16 cellular contexts compared by ENCODE assay signal in genomic region chr3:105790534-105790933, GRCh38.
A peak's percentile ranks its signal among the peaks of the same experiment; 100 is the strongest.
DNase-seq lines count a peak whose midpoint lies in the region; ATAC-seq and TF ChIP-seq lines count a peak whose summit lies in the region.
"Had no signal": no experiment of that assay in that cellular context is flagged by ENCODE, and none has a peak within 500 bp of the region (broad histone marks: within the 10 kb centered on the region; RNA-seq: fewer than 3 reads in every experiment).

No MANE protein-coding gene starts in this region.

- H3K4me1 Mint-ChIP-seq in GM23338 = peaks cover 40% of the 10 kb centered on the region
- peaks cover 48% of the 10 kb centered on the region for H3K4me1 Mint-ChIP-seq in stimulated activated effector memory CD8-positive, alpha-beta T cell treated with anti-CD3 and anti-CD28 coated beads, Interleukin-12 subunit alpha, Interleukin-12 subunit beta, amount 100 ng/mL, for 72 hours

- no peaks in the 10 kb centered on the region for H3K9me2 ChIP-seq in GM23338 (ENCODE audit: insufficient read depth)

- 0 out of 2 replicates have a peak overlapping the region, but pooled peaks have one; percentile 21 for H3K27ac Mint-ChIP-seq in GM23338
- peak overlapping the region; percentile 0 for H3K27ac Mint-ChIP-seq in stimulated activated effector memory CD8-positive, alpha-beta T cell treated with anti-CD3 and anti-CD28 coated beads, Interleukin-12 subunit alpha, Interleukin-12 subunit beta, amount 100 ng/mL, for 72 hours
- H3K27ac Mint-ChIP-seq: activated CD4-positive, alpha-beta T cell treated with anti-CD3 and anti-CD28 coated beads, Interleukin-2, amount 10 ng/mL, durations not matched to agents 24 days and 14 days had no signal

- no peaks in the 10 kb centered on the region for H3F3A ChIP-seq in GM23338 (replicated peaks; ENCODE audit: low read depth)

- H3K36me3 ChIP-seq in GM23338 (ENCODE audit: insufficient read depth) = no peaks in the 10 kb centered on the region
- no peaks in the 10 kb centered on the region for H3K36me3 ChIP-seq in adipocyte (ENCODE audit: control insufficient read depth, insufficient read depth, low read length, severe bottlenecking)
- no peaks in the 10 kb centered on the region for H3K36me3 ChIP-seq in right atrium auricular region

- no peaks in the 10 kb centered on the region; the same call in 2 of the 3 replicates for H3K36me3 Mint-ChIP-seq in GM23338 (ENCODE audit: low read depth)
- peaks cover 64% of the 10 kb centered on the region for H3K36me3 Mint-ChIP-seq in stimulated activated effector memory CD8-positive, alpha-beta T cell treated with anti-CD3 and anti-CD28 coated beads, Interleukin-12 subunit alpha, Interleukin-12 subunit beta, amount 100 ng/mL, for 72 hours

- H3K27me3 Mint-ChIP-seq in GM23338 (ENCODE audit: insufficient read depth, low read depth, poor library complexity) = no peaks in the 10 kb centered on the region
- H3K27me3 Mint-ChIP-seq: activated CD4-positive, alpha-beta T cell treated with anti-CD3 and anti-CD28 coated beads, Interleukin-2, amount 10 ng/mL, durations not matched to agents 24 days and 14 days; naive thymus-derived CD4-positive, alpha-beta T cell had no signal

- H3K9ac ChIP-seq in adipocyte (ENCODE audit: low read length) = peak overlapping the region; percentile 66

- H3K4me2 ChIP-seq in GM23338 = no peak overlapping the region

- ATAC-seq in GM23338 (no peak), HG03378 (IDR thresholded peaks at IDR 0.05; ENCODE audit: unreplicated experiment) (no peak)
- no peak for ATAC-seq in stimulated activated effector memory CD8-positive, alpha-beta T cell treated with anti-CD3 and anti-CD28 coated beads, Interleukin-12 subunit alpha, Interleukin-12 subunit beta, amount 100 ng/mL, for 72 hours
- ATAC-seq: left colon; naive thymus-derived CD4-positive, alpha-beta T cell had no signal

- H2AFZ ChIP-seq in GM23338 = no peak overlapping the region

- no peak overlapping the region for H3K27ac ChIP-seq in GM23338 (ENCODE audit: low read depth)
- H3K27ac ChIP-seq in right atrium auricular region = peak overlapping the region; percentile 79 to 85

- no peak for TF ChIP-seq CTCF in GM23338 (conservative IDR thresholded peaks at IDR 0.05; ENCODE audit: low read depth in 2 of 2)
- no peak for TF ChIP-seq CTCF in right atrium auricular region (IDR thresholded peaks at IDR 0.05)
- no peak for TF ChIP-seq CTCF in GM10266 (IDR thresholded peaks at IDR 0.05; ENCODE audit: control insufficient read depth, insufficient read depth, low read depth, missing control alignments)

- H3K27me3 ChIP-seq in GM23338 (ENCODE audit: insufficient read depth) = no peaks in the 10 kb centered on the region
- no peaks in the 10 kb centered on the region for H3K27me3 ChIP-seq in adipocyte (replicated peaks; ENCODE audit: control insufficient read depth, insufficient read depth, low read length)
- no peaks in the 10 kb centered on the region for H3K27me3 ChIP-seq in right atrium auricular region

- peaks cover 70% of the 10 kb centered on the region for H3K79me2 ChIP-seq in GM23338 (replicated peaks; ENCODE audit: insufficient read depth)

- DNase-seq in GM23338 (ENCODE audit: low spot score) (no peak), adipocyte (ENCODE audit: low read depth) (no peak), right atrium auricular region (ENCODE audit: low spot score) (no peak), GM10266 (ENCODE audit: extremely low spot score) (no peak), amniotic stem cell (lab: John Stamatoyannopoulos, UW) (no peak), nucleus accumbens (lab: John Stamatoyannopoulos, UW) (no peak)
- DNase-seq in stimulated activated effector memory CD8-positive, alpha-beta T cell treated with anti-CD3 and anti-CD28 coated beads, Interleukin-12 subunit alpha, Interleukin-12 subunit beta, amount 100 ng/mL, for 72 hours (ENCODE audit: low spot score in 2 of 2) = no peak
- DNase-seq: activated CD4-positive, alpha-beta T cell treated with anti-CD3 and anti-CD28 coated beads, Interleukin-2, amount 10 ng/mL, durations not matched to agents 24 days and 14 days; anterior cingulate cortex; cortex of kidney; Kasumi-1; left colon; naive thymus-derived CD4-positive, alpha-beta T cell; NCI-H187; NCI-H510A had no signal

- H4K20me1 ChIP-seq in GM23338 (replicated peaks; ENCODE audit: insufficient read depth) = no peaks in the 10 kb centered on the region

- no peak overlapping the region for H3K4me3 Mint-ChIP-seq in GM23338
- H3K4me3 Mint-ChIP-seq in stimulated activated effector memory CD8-positive, alpha-beta T cell treated with anti-CD3 and anti-CD28 coated beads, Interleukin-12 subunit alpha, Interleukin-12 subunit beta, amount 100 ng/mL, for 72 hours = no peak overlapping the region
- H3K4me3 Mint-ChIP-seq: activated CD4-positive, alpha-beta T cell treated with anti-CD3 and anti-CD28 coated beads, Interleukin-2, amount 10 ng/mL, durations not matched to agents 24 days and 14 days had no signal

- H3K4me1 ChIP-seq in GM23338 (ENCODE audit: insufficient read depth) (peaks cover 29% of the 10 kb centered on the region), adipocyte (ENCODE audit: control insufficient read depth, insufficient read depth, low read length) (peaks cover 55% of the 10 kb centered on the region), right atrium auricular region (peaks cover 0 to 70% of the 10 kb centered on the region in 2 donors)

- H3K9me3 Mint-ChIP-seq in GM23338 = no peaks in the 10 kb centered on the region
- H3K9me3 Mint-ChIP-seq in stimulated activated effector memory CD8-positive, alpha-beta T cell treated with anti-CD3 and anti-CD28 coated beads, Interleukin-12 subunit alpha, Interleukin-12 subunit beta, amount 100 ng/mL, for 72 hours = no peaks in the 10 kb centered on the region
- H3K9me3 Mint-ChIP-seq: activated CD4-positive, alpha-beta T cell treated with anti-CD3 and anti-CD28 coated beads, Interleukin-2, amount 10 ng/mL, durations not matched to agents 24 days and 14 days; naive thymus-derived CD4-positive, alpha-beta T cell had no signal

- H3K9me3 ChIP-seq in adipocyte (ENCODE audit: control insufficient read depth, low read length) (no peaks in the 10 kb centered on the region), right atrium auricular region (no peaks in the 10 kb centered on the region)

- H3K4me3 ChIP-seq in GM23338 = no peak overlapping the region
- peak overlapping the region; percentile 58 for H3K4me3 ChIP-seq in adipocyte (ENCODE audit: low read length)
- no peak overlapping the region for H3K4me3 ChIP-seq in right atrium auricular region

TF ChIP-seq in GM23338, 12 proteins besides CTCF, POLR2A, EP300 and RAD21 (continues in another document):
- no peak for TF ChIP-seq STAT1 (IDR thresholded peaks at IDR 0.05; ENCODE audit: unreplicated experiment)
- TF ChIP-seq ZNF462 (CRISPR knock-in tag; IDR thresholded peaks at IDR 0.05) = no peak
- no peak for TF ChIP-seq ZNF331 (CRISPR knock-in tag; IDR thresholded peaks at IDR 0.05; ENCODE audit: low read depth)
